2 cellular contexts compared by ENCODE assay signal in genomic region chr13:114026128-114026880, GRCh38.
TF ChIP-seq lines count a peak whose summit lies in the region.

No MANE protein-coding gene starts in this region.

TF ChIP-seq in IMR-90, 13 proteins besides CTCF, POLR2A, EP300 and RAD21:
- TF ChIP-seq ELK1 (IDR thresholded peaks at IDR 0.05; ENCODE audit: borderline replicate concordance, low read depth, low read length) (no peak), CHD1 (IDR thresholded peaks at IDR 0.05; ENCODE audit: low read depth, low read length) (no peak), MAFK (IDR thresholded peaks at IDR 0.05; ENCODE audit: low read depth, low read length) (no peak), RCOR1 (IDR thresholded peaks at IDR 0.05; ENCODE audit: insufficient replicate concordance, low read length) (no peak), CEBPB (IDR thresholded peaks at IDR 0.05; ENCODE audit: low read depth, low read length) (no peak), BHLHE40 (IDR thresholded peaks at IDR 0.05; ENCODE audit: low read depth, low read length) (no peak), MXI1 (IDR thresholded peaks at IDR 0.05; ENCODE audit: borderline replicate concordance, low read depth, low read length) (no peak), SMC3 (IDR thresholded peaks at IDR 0.05; ENCODE audit: low read depth, low read length) (no peak), USF2 (IDR thresholded peaks at IDR 0.05; ENCODE audit: low read depth, low read length) (no peak), MAZ (IDR thresholded peaks at IDR 0.05; ENCODE audit: borderline replicate concordance, low read depth, low read length) (no peak), NFE2L2 (IDR thresholded peaks at IDR 0.05; ENCODE audit: low read depth, low read length) (no peak), RFX5 (IDR thresholded peaks at IDR 0.05; ENCODE audit: low read depth, low read length) (no peak), FOS (IDR thresholded peaks at IDR 0.05; ENCODE audit: low read depth, low read length) (no peak)

TF ChIP-seq in HEK293T, 16 proteins besides CTCF, POLR2A, EP300 and RAD21 (continued from another document):
- TF ChIP-seq ELF4 (IDR thresholded peaks at IDR 0.05) (no peak), SUZ12 (IDR thresholded peaks at IDR 0.05) (no peak), HDGF (IDR thresholded peaks at IDR 0.05; ENCODE audit: borderline replicate concordance) (no peak)
